8 cellular contexts compared by ENCODE assay signal in genomic region chr12:104740668-104741067, GRCh38.
DNase-seq lines count a peak whose midpoint lies in the region; ATAC-seq and TF ChIP-seq lines count a peak whose summit lies in the region.

No MANE protein-coding gene starts in this region.

- whole genome bisulfite sequencing in right lobe of liver (ENCODE audit: insufficient coverage, low coverage, low lambda C conversion rate, missing lambda C conversion rate): 27% methylated on average over 6 of the region's 6 CpGs

- H3K36me3 ChIP-seq in right lobe of liver: no peaks in the 10 kb centered on the region

- TF ChIP-seq POLR2A in right lobe of liver (IDR thresholded peaks at IDR 0.05): no peak

- intact Hi-C loops in right lobe of liver (cut with DNase I): no loop called here

- peak; percentile 77 to 94 for DNase-seq in NOMO-1 (lab: John Stamatoyannopoulos, UW; ENCODE audit: unreplicated experiment in 2 of 2)
- no peak for DNase-seq in right lobe of liver
- no peak for DNase-seq in NCI-H345 (lab: John Stamatoyannopoulos, UW)
- no peak for DNase-seq in G401 (ENCODE audit: low spot score)
- DNase-seq in activated CD8-positive, alpha-beta memory T cell treated with anti-CD3 and anti-CD28 coated beads, Interleukin-2, amount 50 U/mL, for 48 hours: no peak
- no peak for DNase-seq in NCI-H82 (lab: John Stamatoyannopoulos, UW)

- TF ChIP-seq CTCF in right lobe of liver (IDR thresholded peaks at IDR 0.05): no peak

- in situ Hi-C loops in G401 (cut with HindIII; ENCODE audit: low sequenced_read_pairs): no loop called here

- H3K9me3 ChIP-seq in right lobe of liver: no peaks in the 10 kb centered on the region

- H3K27me3 ChIP-seq in right lobe of liver: no peaks in the 10 kb centered on the region

- peak; percentile 49 for ATAC-seq in GM18520 (IDR thresholded peaks at IDR 0.05; ENCODE audit: unreplicated experiment)
- ATAC-seq in GM21825 (IDR thresholded peaks at IDR 0.05; ENCODE audit: unreplicated experiment): peak; percentile 71
- peak; percentile 51 to 82 (median 76) for ATAC-seq in right lobe of liver

- no peak overlapping the region for H3K4me3 ChIP-seq in right lobe of liver

- no peaks in the 10 kb centered on the region for H3K4me1 ChIP-seq in right lobe of liver

- H3K27ac ChIP-seq in right lobe of liver: no peak overlapping the region

Comparison
In these comparisons a context has a peak if more than half of its experiments do, and no peak if none do; other contexts are left out.
1. DNase-seq: peak in NOMO-1 (2 of 2); none in right lobe of liver (0 of 3), NCI-H345 (single experiment), G401 (single experiment), activated CD8-positive, alpha-beta memory T cell treated with anti-CD3 and anti-CD28 coated beads, Interleukin-2, amount 50 U/mL, for 48 hours (single experiment) and NCI-H82 (single experiment).
2. Peak in every context shown above with its lines, with median percentiles within 50 percentile points of each other: ATAC-seq.